8 cellular contexts compared by ENCODE assay signal in the genomic region with DNA sequence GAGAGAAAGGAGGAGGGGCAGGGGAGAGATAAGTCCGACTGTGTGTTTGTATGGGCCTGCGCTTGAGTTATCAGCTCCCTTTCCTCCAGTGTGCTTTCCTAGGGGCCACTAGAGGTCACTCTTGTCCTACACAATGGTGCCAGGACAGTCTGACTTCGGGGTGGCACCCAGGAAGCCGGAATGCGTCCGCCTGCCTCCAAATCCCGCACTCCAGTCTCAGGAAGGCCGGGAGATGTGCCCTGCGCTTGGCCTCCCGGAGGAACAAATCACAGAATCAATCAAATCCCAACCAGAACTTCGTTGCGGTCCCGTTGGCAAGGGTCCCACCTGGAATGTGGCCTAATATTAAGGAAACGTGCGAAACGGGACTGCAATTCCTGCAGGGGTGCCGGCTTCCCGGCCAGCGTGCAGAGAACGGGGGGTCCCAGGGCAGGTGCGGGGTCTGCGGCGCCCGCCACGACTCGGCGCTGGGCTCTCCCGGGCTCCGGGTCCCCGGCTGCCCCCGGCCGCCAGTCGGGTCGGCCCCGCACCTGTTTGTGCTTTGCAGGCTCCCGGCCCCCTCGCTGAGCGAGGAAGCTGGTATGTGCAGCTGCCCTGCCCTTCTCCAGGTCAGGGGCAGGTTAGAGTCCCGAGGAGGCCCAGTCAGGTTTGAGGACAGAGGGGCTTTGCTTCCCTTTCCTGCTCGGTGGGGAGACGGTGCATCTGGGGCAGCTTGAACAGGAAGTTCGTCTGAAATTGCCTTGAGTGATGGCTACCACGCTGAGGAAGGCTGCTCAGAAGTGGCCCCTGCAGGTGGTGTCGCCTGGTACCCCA. TPM values are rescaled to one million over a fixed set of nuclear protein-coding genes. Genes with fewer than 3 reads are reported as not detected.
DNase-seq lines count a peak whose midpoint lies in the region; ATAC-seq and TF ChIP-seq lines count a peak whose summit lies in the region.

No MANE protein-coding gene starts in this region.

- peaks cover 7% of the 10 kb centered on the region for H3K4me1 Mint-ChIP-seq in glutamatergic neuron (ENCODE audit: low read depth, unreplicated experiment)

- ATAC-seq in omental fat pad (ENCODE audit: low FRiP score), result peak; percentile 95

- H3K4me1 ChIP-seq in SJCRH30 (peaks cover 5% of the 10 kb centered on the region), tibial nerve (peaks cover 0 to 11% (median 2%) of the 10 kb centered on the region in 4 donors)

- H3K27ac Mint-ChIP-seq in glutamatergic neuron (ENCODE audit: unreplicated experiment), result no peak overlapping the region

- peak overlapping the region; percentile 85 for H3K4me3 Mint-ChIP-seq in glutamatergic neuron (ENCODE audit: unreplicated experiment)

- H3K27ac ChIP-seq in SJCRH30 (peak overlapping the region; percentile 34), tibial nerve (peak overlapping the region in 1 of 4 donors; percentile 9)

- no peaks in the 10 kb centered on the region for H3K36me3 Mint-ChIP-seq in glutamatergic neuron (ENCODE audit: unreplicated experiment)

- DNase-seq in GF-D8 (lab: John Stamatoyannopoulos, UW), result peak; percentile 8
- DNase-seq in H4 (ENCODE audit: low spot score), result peak; percentile 82
- DNase-seq in LHCN-M2 (ENCODE audit: low read depth), result peak; percentile 78
- DNase-seq in SJCRH30, result peak; percentile 77 to 94
- DNase-seq in activated naive CD4-positive, alpha-beta T cell treated with anti-CD3 and anti-CD28 coated beads, Interleukin-2, amount 50 U/mL, for 16 hours, result peak; percentile 60
- peak; percentile 67 for DNase-seq in glutamatergic neuron
- DNase-seq in omental fat pad (ENCODE audit: low spot score), result no peak
- DNase-seq in tibial nerve (ENCODE audit: low spot score in 2 of 2), result peak; percentile 40 to 71

- H3K36me3 ChIP-seq in SJCRH30, result no peaks in the 10 kb centered on the region
- no peaks in the 10 kb centered on the region for H3K36me3 ChIP-seq in tibial nerve

- H3K27me3 Mint-ChIP-seq in glutamatergic neuron (ENCODE audit: unreplicated experiment), result peaks cover 1% of the 10 kb centered on the region

- TF ChIP-seq CTCF in glutamatergic neuron (IDR thresholded peaks at IDR 0.05; ENCODE audit: partially characterized antibody, unreplicated experiment) (peak; percentile 73), omental fat pad (IDR thresholded peaks at IDR 0.05) (peak in 1 of 3 donors; percentile 27), tibial nerve (IDR thresholded peaks at IDR 0.05) (peak; percentile 66 to 87 (median 73))

- no peaks in the 10 kb centered on the region for H3K27me3 ChIP-seq in SJCRH30
- H3K27me3 ChIP-seq in tibial nerve, result no peaks in the 10 kb centered on the region

- peak overlapping the region; percentile 52 for H3K4me3 ChIP-seq in SJCRH30
- H3K4me3 ChIP-seq in tibial nerve, result peak overlapping the region; percentile 27 to 63 (median 54)

- H3K9me3 Mint-ChIP-seq in glutamatergic neuron (ENCODE audit: unreplicated experiment), result peaks cover 7% of the 10 kb centered on the region

- H3K9me3 ChIP-seq in SJCRH30 (replicated peaks), result no peaks in the 10 kb centered on the region
- no peaks in the 10 kb centered on the region for H3K9me3 ChIP-seq in tibial nerve

- TF ChIP-seq POLR2A in tibial nerve (IDR thresholded peaks at IDR 0.05), result no peak

- TF ChIP-seq EP300 in tibial nerve (IDR thresholded peaks at IDR 0.05), result peak in 1 of 2 donors; percentile 29

- WGBS in tibial nerve, 2 donors, result 5 to 7% methylated on average over 26 of the region's 44 CpGs

RNA-seq across cellular contexts. Expression of gene HPS1, which starts 21.0 kb away (rescaled TPM):
- total RNA-seq in H4 (2014; rRNA removed; shearing (Covaris generic)), result 20.4 and 22.3 TPM in 2 replicates
- total RNA-seq in LHCN-M2 (2014; rRNA removed), result 37.6 and 46.0 TPM in 2 replicates
- polyA plus RNA-seq in LHCN-M2 (2012), result 55.9 TPM
- total RNA-seq in SJCRH30 (2014; rRNA removed; shearing (Covaris generic)), result 2.0 and 2.8 TPM in 2 replicates
- 34.4 TPM for total RNA-seq in glutamatergic neuron (ENCODE audit: unreplicated experiment)
- 10 to 100 TPM; 39.0 to 56.7 (median 48.5) TPM for total RNA-seq in omental fat pad
- 100 to 1,000 TPM in 1 of 4 donors, 10 to 100 TPM in 3; 38.7 to 101 (median 62.5) TPM for total RNA-seq in tibial nerve

RNA-seq across cellular contexts. Expression of gene PYROXD2, which starts 52.7 kb away (rescaled TPM):
- 3.4 and 4.2 TPM in 2 replicates for total RNA-seq in H4 (2014; rRNA removed; shearing (Covaris generic))
- total RNA-seq in LHCN-M2 (2014; rRNA removed), result 9.3 and 11.4 TPM in 2 replicates
- polyA plus RNA-seq in LHCN-M2 (2012), result 12.1 TPM
- 0.59 and 1.1 TPM in 2 replicates for total RNA-seq in SJCRH30 (2014; rRNA removed; shearing (Covaris generic))
- total RNA-seq in glutamatergic neuron (ENCODE audit: unreplicated experiment), result 5.5 TPM
- total RNA-seq in omental fat pad, result 10 to 100 TPM in 1 of 4 donors, 1 to 10 TPM in 3; 8.5 to 10.4 (median 9.2) TPM
- total RNA-seq in tibial nerve, result 10 to 100 TPM; 14.2 to 27.0 (median 20.8) TPM
